ENCODE assay signal across 9 cellular contexts in the genomic region with DNA sequence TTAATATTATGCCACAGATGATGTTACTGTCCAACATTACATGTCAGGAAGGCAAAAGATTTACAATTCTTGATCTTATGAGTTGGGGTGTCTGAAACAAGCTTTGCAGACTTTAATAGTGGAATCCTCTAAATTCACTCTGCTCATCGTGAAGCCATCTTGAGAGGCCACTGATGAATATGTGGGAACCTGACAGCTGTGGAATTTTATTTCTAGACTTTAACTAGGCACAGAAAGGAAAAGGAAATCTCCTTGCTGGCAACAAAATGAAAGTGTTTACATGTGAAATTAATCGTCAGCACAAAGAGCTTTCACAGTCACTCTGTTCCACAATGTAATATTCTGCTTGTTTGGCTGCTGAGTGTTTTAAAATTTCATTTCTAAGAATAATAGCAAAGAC. TPM values are rescaled to one million over a fixed set of nuclear protein-coding genes. Genes with fewer than 3 reads are reported as not detected.
DNase-seq lines count a peak whose midpoint lies in the region; ATAC-seq, FAIRE-seq and TF ChIP-seq lines count a peak whose summit lies in the region.
"Had no signal": no experiment of that assay in that cellular context is flagged by ENCODE, and none has a peak within 500 bp of the region (broad histone marks: within the 10 kb centered on the region; RNA-seq: fewer than 3 reads in every experiment).

No MANE protein-coding gene starts in this region.

- FAIRE-seq in astrocyte (lab: Jason Lieb, UNC): no peak

- H3K4me3 Mint-ChIP-seq in MCF 10A (ENCODE audit: unreplicated experiment): no peak overlapping the region
- H3K4me3 Mint-ChIP-seq in astrocyte (ENCODE audit: unreplicated experiment): no peak overlapping the region
- H3K4me3 Mint-ChIP-seq in mesothelial cell of epicardium: peak overlapping the region; percentile 50
- no peak overlapping the region for H3K4me3 Mint-ChIP-seq in Caco-2 (ENCODE audit: unreplicated experiment)

- H3K36me3 Mint-ChIP-seq in MCF 10A (ENCODE audit: insufficient read depth, unreplicated experiment) (no peaks in the 10 kb centered on the region), astrocyte (ENCODE audit: low read depth, unreplicated experiment) (no peaks in the 10 kb centered on the region), mesothelial cell of epicardium (peaks cover 8% of the 10 kb centered on the region), Caco-2 (ENCODE audit: insufficient read depth, unreplicated experiment) (no peaks in the 10 kb centered on the region)

- peak overlapping the region in 1 of 2 donors; percentile 6 for H3K27ac ChIP-seq in breast epithelium
- H3K27ac ChIP-seq in astrocyte (ENCODE audit: low read depth, low read length): peak overlapping the region; percentile 74
- H3K27ac ChIP-seq in tibial nerve: peak overlapping the region in 3 of 4 donors; percentile 1 to 65 (median 65)

- H3K27ac Mint-ChIP-seq in MCF 10A (ENCODE audit: low read depth, unreplicated experiment) (no peak overlapping the region), astrocyte (ENCODE audit: unreplicated experiment) (peak overlapping the region; percentile 70), mesothelial cell of epicardium (peak overlapping the region; percentile 94), Caco-2 (ENCODE audit: unreplicated experiment) (no peak overlapping the region)

- H3K79me2 ChIP-seq in astrocyte (ENCODE audit: insufficient read depth, low read length): peaks cover 99% of the 10 kb centered on the region

- no peak for ATAC-seq in GM18517 (IDR thresholded peaks at IDR 0.05; ENCODE audit: unreplicated experiment)

- H3K9me3 Mint-ChIP-seq in MCF 10A (ENCODE audit: unreplicated experiment): no peaks in the 10 kb centered on the region
- H3K9me3 Mint-ChIP-seq in astrocyte (ENCODE audit: unreplicated experiment): no peaks in the 10 kb centered on the region
- no peaks in the 10 kb centered on the region for H3K9me3 Mint-ChIP-seq in mesothelial cell of epicardium
- H3K9me3 Mint-ChIP-seq in Caco-2 (ENCODE audit: unreplicated experiment): no peaks in the 10 kb centered on the region

- no peak for DNase-seq in breast epithelium (ENCODE audit: low spot score in 2 of 2)
- no peak for DNase-seq in MCF 10A (ENCODE audit: unreplicated experiment)
- no peak for DNase-seq in astrocyte (ENCODE audit: low read depth)
- DNase-seq in mesothelial cell of epicardium (ENCODE audit: low spot score in 2 of 2, unreplicated experiment in 2 of 2): no peak
- no peak for DNase-seq in tibial nerve (ENCODE audit: low spot score in 2 of 2)
- no peak for DNase-seq in glomerular visceral epithelial cell (ENCODE audit: extremely low spot score)
- DNase-seq in Caco-2: no peak
- DNase-seq: foreskin melanocyte had no signal

- H3K27me3 ChIP-seq in breast epithelium (no peaks in the 10 kb centered on the region), astrocyte (ENCODE audit: insufficient read depth, low read length) (no peaks in the 10 kb centered on the region), tibial nerve (no peaks in the 10 kb centered on the region), Caco-2 (replicated peaks; ENCODE audit: control insufficient read depth, insufficient read depth, low read length) (no peaks in the 10 kb centered on the region)

- TF ChIP-seq POLR2A in breast epithelium (IDR thresholded peaks at IDR 0.05) (no peak), tibial nerve (IDR thresholded peaks at IDR 0.05) (no peak)

- H3K4me1 Mint-ChIP-seq in MCF 10A (ENCODE audit: insufficient read depth, unreplicated experiment) (peaks cover 32% of the 10 kb centered on the region), astrocyte (ENCODE audit: low read depth, unreplicated experiment) (peaks cover 63% of the 10 kb centered on the region), mesothelial cell of epicardium (peaks cover 94% of the 10 kb centered on the region), Caco-2 (ENCODE audit: low read depth, unreplicated experiment) (no peaks in the 10 kb centered on the region)

- no peak for TF ChIP-seq EP300 in tibial nerve (IDR thresholded peaks at IDR 0.05)

- H3K36me3 ChIP-seq in breast epithelium (no peaks in the 10 kb centered on the region), astrocyte (ENCODE audit: insufficient read depth, low read length) (peaks cover 7% of the 10 kb centered on the region), tibial nerve (no peaks in the 10 kb centered on the region), Caco-2 (ENCODE audit: control insufficient read depth, insufficient read depth, low read length) (no peaks in the 10 kb centered on the region)

- no peaks in the 10 kb centered on the region for H3K9me3 ChIP-seq in breast epithelium
- no peaks in the 10 kb centered on the region for H3K9me3 ChIP-seq in astrocyte (ENCODE audit: insufficient read depth, low read depth, low read length)
- no peaks in the 10 kb centered on the region for H3K9me3 ChIP-seq in tibial nerve
- H3K9me3 ChIP-seq in Caco-2: no peaks in the 10 kb centered on the region

- BruUV-seq in MCF 10A (replicated peaks; lab: Mats Ljungman, UMichigan): no TSS peak
- no TSS peak for BruUV-seq in Caco-2 (replicated peaks; lab: Mats Ljungman, UMichigan)

- H3K27me3 Mint-ChIP-seq in MCF 10A (ENCODE audit: insufficient read depth, unreplicated experiment): no peaks in the 10 kb centered on the region
- no peaks in the 10 kb centered on the region for H3K27me3 Mint-ChIP-seq in astrocyte (ENCODE audit: low read depth, unreplicated experiment)
- H3K27me3 Mint-ChIP-seq in mesothelial cell of epicardium (ENCODE audit: low read depth): no peaks in the 10 kb centered on the region
- no peaks in the 10 kb centered on the region for H3K27me3 Mint-ChIP-seq in Caco-2 (ENCODE audit: insufficient read depth, unreplicated experiment)

- CTCF ChIA-PET in MCF 10A (lab: Yijun Ruan, JAX): no interaction called here
- CTCF ChIA-PET in Caco-2 (lab: Charles Lee): no interaction called here

- no peaks in the 10 kb centered on the region for H4K20me1 ChIP-seq in astrocyte (ENCODE audit: insufficient read depth, low read length)

- H2AFZ ChIP-seq in astrocyte (ENCODE audit: low read depth, low read length): no peak overlapping the region

- intact Hi-C loops in breast epithelium (cut with DNase I; ENCODE audit: low total_unique reads) (no loop called here), MCF 10A (cut with micrococcal nuclease) (no loop called here), Caco-2 (cut with micrococcal nuclease; ENCODE audit: unreplicated experiment) (no loop called here)

- H3K4me3 ChIP-seq in breast epithelium (peak overlapping the region in 2 of 3 donors; percentile 8 to 21), astrocyte (ENCODE audit: insufficient read depth, low read depth, low read length) (peak overlapping the region; percentile 5), tibial nerve (peak overlapping the region in 2 of 4 donors; percentile 15 to 20), Caco-2 (ENCODE audit: low read depth, low read length) (no peak overlapping the region)

- H3K9ac ChIP-seq in astrocyte (ENCODE audit: low read length): peak overlapping the region; percentile 66

- 15 to 26% methylated on average over 2 of the region's 2 CpGs for WGBS in tibial nerve, 2 donors

- TF ChIP-seq CTCF in breast epithelium (IDR thresholded peaks at IDR 0.05) (no peak), MCF 10A (IDR thresholded peaks at IDR 0.05; ENCODE audit: unreplicated experiment) (no peak), astrocyte (IDR thresholded peaks at IDR 0.05; ENCODE audit: insufficient read depth, low read depth, low read length) (no peak), mesothelial cell of epicardium (IDR thresholded peaks at IDR 0.05; ENCODE audit: unreplicated experiment) (no peak), tibial nerve (IDR thresholded peaks at IDR 0.05) (no peak), Caco-2 (IDR thresholded peaks at IDR 0.05; ENCODE audit: insufficient read depth in 1 of 2, low read depth in 1 of 2, low read length in 1 of 2, severe bottlenecking in 1 of 2, unreplicated experiment in 1 of 2) (no peak)

- H3K4me1 ChIP-seq in breast epithelium (no peaks in the 10 kb centered on the region), astrocyte (ENCODE audit: insufficient read depth, low read length) (peaks cover 77% of the 10 kb centered on the region), tibial nerve (peaks cover 8 to 49% (median 21%) of the 10 kb centered on the region in 4 donors), Caco-2 (no peaks in the 10 kb centered on the region)

- POLR2A ChIA-PET in MCF 10A (lab: Yijun Ruan, JAX): interaction anchor here (0.6 to 1.4 kb wide), 8 partner anchors 9 to 191 kb away, joined by 3 to 5 read pairs (median 3); a partner anchor contains a TSS
- POLR2A ChIA-PET in Caco-2 (lab: Charles Lee): no interaction called here

- H3K4me2 ChIP-seq in astrocyte (ENCODE audit: low read length): peak overlapping the region; percentile 70

RNA-seq across cellular contexts. Expression of a gene that starts 14.8 kb away (rescaled TPM):
- total RNA-seq in breast epithelium: 1 to 10 TPM; 3.9 to 9.8 (median 9.1) TPM
- total RNA-seq in MCF 10A (2022): 2.5 and 7.0 TPM in 2 replicates
- total RNA-seq in astrocyte: 185 and 188 TPM in 2 replicates
- 756 to 790 TPM (median 778 TPM) in 3 replicates for total RNA-seq in mesothelial cell of epicardium
- total RNA-seq in tibial nerve: 10 to 100 TPM in 2 of 4 donors, 1 to 10 TPM in 2; 3.3 to 18.0 (median 11.3) TPM
- total RNA-seq in Caco-2 (2022): 2.3 and 2.4 TPM in 2 replicates

Comparison
In these comparisons a context has a peak if more than half of its experiments do, and no peak if none do; other contexts are left out.
1. H3K27ac Mint-ChIP-seq: peak in astrocyte (single experiment) and mesothelial cell of epicardium (single experiment); none in MCF 10A (single experiment) and Caco-2 (single experiment).